In the genomic region with DNA sequence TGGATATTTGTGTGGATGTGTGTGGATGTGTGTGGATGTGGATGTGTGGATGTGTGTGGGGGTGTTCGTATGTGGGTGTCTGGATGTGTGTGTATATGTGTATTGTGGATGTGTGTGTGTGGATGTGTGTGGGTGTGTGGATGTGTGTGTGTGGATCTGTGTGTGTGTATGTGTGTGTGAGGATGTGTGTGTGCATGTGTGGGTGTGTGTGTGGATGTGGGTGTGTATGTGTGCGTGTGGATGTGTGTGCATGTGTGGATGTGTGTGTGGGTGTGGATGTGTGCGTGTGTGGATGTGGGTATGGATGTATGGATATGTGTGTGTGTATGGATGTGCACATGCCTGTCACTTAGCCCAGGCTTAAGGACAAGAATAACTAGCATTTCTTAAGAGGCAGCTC, we compare ENCODE assay signal across 1 cellular context.
TF ChIP-seq lines count a peak whose summit lies in the region.

No MANE protein-coding gene starts in this region.

TF ChIP-seq in HepG2, 621 proteins besides CTCF, POLR2A, EP300 and RAD21 (continued from another document):
- TF ChIP-seq, protein P1, sequence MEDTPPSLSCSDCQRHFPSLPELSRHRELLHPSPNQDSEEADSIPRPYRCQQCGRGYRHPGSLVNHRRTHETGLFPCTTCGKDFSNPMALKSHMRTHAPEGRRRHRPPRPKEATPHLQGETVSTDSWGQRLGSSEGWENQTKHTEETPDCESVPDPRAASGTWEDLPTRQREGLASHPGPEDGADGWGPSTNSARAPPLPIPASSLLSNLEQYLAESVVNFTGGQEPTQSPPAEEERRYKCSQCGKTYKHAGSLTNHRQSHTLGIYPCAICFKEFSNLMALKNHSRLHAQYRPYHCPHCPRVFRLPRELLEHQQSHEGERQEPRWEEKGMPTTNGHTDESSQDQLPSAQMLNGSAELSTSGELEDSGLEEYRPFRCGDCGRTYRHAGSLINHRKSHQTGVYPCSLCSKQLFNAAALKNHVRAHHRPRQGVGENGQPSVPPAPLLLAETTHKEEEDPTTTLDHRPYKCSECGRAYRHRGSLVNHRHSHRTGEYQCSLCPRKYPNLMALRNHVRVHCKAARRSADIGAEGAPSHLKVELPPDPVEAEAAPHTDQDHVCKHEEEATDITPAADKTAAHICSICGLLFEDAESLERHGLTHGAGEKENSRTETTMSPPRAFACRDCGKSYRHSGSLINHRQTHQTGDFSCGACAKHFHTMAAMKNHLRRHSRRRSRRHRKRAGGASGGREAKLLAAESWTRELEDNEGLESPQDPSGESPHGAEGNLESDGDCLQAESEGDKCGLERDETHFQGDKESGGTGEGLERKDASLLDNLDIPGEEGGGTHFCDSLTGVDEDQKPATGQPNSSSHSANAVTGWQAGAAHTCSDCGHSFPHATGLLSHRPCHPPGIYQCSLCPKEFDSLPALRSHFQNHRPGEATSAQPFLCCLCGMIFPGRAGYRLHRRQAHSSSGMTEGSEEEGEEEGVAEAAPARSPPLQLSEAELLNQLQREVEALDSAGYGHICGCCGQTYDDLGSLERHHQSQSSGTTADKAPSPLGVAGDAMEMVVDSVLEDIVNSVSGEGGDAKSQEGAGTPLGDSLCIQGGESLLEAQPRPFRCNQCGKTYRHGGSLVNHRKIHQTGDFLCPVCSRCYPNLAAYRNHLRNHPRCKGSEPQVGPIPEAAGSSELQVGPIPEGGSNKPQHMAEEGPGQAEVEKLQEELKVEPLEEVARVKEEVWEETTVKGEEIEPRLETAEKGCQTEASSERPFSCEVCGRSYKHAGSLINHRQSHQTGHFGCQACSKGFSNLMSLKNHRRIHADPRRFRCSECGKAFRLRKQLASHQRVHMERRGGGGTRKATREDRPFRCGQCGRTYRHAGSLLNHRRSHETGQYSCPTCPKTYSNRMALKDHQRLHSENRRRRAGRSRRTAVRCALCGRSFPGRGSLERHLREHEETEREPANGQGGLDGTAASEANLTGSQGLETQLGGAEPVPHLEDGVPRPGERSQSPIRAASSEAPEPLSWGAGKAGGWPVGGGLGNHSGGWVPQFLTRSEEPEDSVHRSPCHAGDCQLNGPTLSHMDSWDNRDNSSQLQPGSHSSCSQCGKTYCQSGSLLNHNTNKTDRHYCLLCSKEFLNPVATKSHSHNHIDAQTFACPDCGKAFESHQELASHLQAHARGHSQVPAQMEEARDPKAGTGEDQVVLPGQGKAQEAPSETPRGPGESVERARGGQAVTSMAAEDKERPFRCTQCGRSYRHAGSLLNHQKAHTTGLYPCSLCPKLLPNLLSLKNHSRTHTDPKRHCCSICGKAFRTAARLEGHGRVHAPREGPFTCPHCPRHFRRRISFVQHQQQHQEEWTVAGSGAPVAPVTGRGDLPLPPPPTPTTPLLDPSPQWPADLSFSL (CRISPR knock-in tag; IDR thresholded peaks at IDR 0.05) = peak; percentile 50; the same call in 1 of the 2 replicates
- TF ChIP-seq KAT2B (IDR thresholded peaks at IDR 0.05; ENCODE audit: borderline replicate concordance, low read depth, low read length) (no peak), ZNF138 (CRISPR knock-in tag; IDR thresholded peaks at IDR 0.05; ENCODE audit: low read depth) (no peak), ZNF263 (CRISPR knock-in tag; IDR thresholded peaks at IDR 0.05) (no peak), IKZF1 (IDR thresholded peaks at IDR 0.05) (0 out of 2 replicates have a peak, but pooled peaks have one; percentile 63), KDM1A (CRISPR knock-in tag; IDR thresholded peaks at IDR 0.05) (no peak), ELF1 (CRISPR knock-in tag; IDR thresholded peaks at IDR 0.05) (no peak), HNRNPL (IDR thresholded peaks at IDR 0.05; ENCODE audit: low read depth, low read length) (peak; percentile 52; the same call in 1 of the 2 replicates), EZH2 (conservative IDR thresholded peaks at IDR 0.05; ENCODE audit: low read depth, low read length) (no peak), FOSL2 (CRISPR knock-in tag; IDR thresholded peaks at IDR 0.05) (no peak)
- TF ChIP-seq, protein P2, sequence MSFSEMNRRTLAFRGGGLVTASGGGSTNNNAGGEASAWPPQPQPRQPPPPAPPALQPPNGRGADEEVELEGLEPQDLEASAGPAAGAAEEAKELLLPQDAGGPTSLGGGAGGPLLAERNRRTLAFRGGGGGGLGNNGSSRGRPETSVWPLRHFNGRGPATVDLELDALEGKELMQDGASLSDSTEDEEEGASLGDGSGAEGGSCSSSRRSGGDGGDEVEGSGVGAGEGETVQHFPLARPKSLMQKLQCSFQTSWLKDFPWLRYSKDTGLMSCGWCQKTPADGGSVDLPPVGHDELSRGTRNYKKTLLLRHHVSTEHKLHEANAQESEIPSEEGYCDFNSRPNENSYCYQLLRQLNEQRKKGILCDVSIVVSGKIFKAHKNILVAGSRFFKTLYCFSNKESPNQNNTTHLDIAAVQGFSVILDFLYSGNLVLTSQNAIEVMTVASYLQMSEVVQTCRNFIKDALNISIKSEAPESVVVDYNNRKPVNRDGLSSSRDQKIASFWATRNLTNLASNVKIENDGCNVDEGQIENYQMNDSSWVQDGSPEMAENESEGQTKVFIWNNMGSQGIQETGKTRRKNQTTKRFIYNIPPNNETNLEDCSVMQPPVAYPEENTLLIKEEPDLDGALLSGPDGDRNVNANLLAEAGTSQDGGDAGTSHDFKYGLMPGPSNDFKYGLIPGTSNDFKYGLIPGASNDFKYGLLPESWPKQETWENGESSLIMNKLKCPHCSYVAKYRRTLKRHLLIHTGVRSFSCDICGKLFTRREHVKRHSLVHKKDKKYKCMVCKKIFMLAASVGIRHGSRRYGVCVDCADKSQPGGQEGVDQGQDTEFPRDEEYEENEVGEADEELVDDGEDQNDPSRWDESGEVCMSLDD (CRISPR knock-in tag; IDR thresholded peaks at IDR 0.05; ENCODE audit: borderline replicate concordance) = no peak
